ENCODE assay signal across 31 cellular contexts in genomic region chr7:71227126-71227525, GRCh38.
"Had no signal": no experiment of that assay in that cellular context is flagged by ENCODE, and none has a peak within 500 bp of the region (broad histone marks: within the 10 kb centered on the region; RNA-seq: fewer than 3 reads in every experiment).

No MANE protein-coding gene starts in this region.

- DNase-seq: activated B cell treated with CpG ODN at 0.5 μM for 24 hours; activated CD4-positive, alpha-beta memory T cell treated with anti-CD3 and anti-CD28 coated beads for 36 hours; activated CD4-positive, alpha-beta T cell treated with anti-CD3 and anti-CD28 coated beads for 4 hours; activated CD4-positive, alpha-beta T cell treated with anti-CD3 and anti-CD28 coated beads, Interleukin-2, amount 10 ng/mL, durations not matched to agents 24 days and 14 days; activated CD4-positive, alpha-beta T cell treated with anti-CD3 and anti-CD28 coated beads, Interleukin-2, amount 50 U/mL, for 1 hour; activated CD4-positive, alpha-beta T cell treated with anti-CD3 and anti-CD28 coated beads, Interleukin-2, amount 50 U/mL, for 4 hours; activated CD4-positive, CD25-positive, alpha-beta regulatory T cell treated with anti-CD3 and anti-CD28 coated beads, Interleukin-2, amount 50 U/mL, for 72 hours; activated CD8-positive, alpha-beta memory T cell treated with anti-CD3 and anti-CD28 coated beads, Interleukin-2, amount 50 U/mL, for 4 hours; activated CD8-positive, alpha-beta T cell treated with anti-CD3 and anti-CD28 coated beads for 36 hours; activated effector memory CD4-positive, alpha-beta T cell treated with anti-CD3 and anti-CD28 coated beads, Interleukin-2, amount 50 U/mL, for 16 hours; activated naive CD4-positive, alpha-beta T cell treated with anti-CD3 and anti-CD28 coated beads, Interleukin-2, amount 10 ng/mL, durations not matched to agents 7 days and 5 days; activated naive CD4-positive, alpha-beta T cell treated with Interleukin-2 at 50 U/mL for 16 hours; activated naive CD8-positive, alpha-beta T cell treated with anti-CD3 and anti-CD28 coated beads, Interleukin-2, amount 10 ng/mL, durations not matched to agents 7 days and 5 days; activated naive CD8-positive, alpha-beta T cell treated with anti-CD3 and anti-CD28 coated beads, Interleukin-2, amount 50 U/mL, for 24 hours; activated T-cell treated with anti-CD3 and anti-CD28 coated beads for 4 hours; activated T-cell treated with anti-CD3 and anti-CD28 coated beads, Interleukin-2, amount 50 U/mL, for 1 hour; activated T-cell treated with anti-CD3 and anti-CD28 coated beads, Interleukin-2, amount 50 U/mL, for 4 hours; activated T-cell treated with anti-CD3 and anti-CD28 coated beads, Interleukin-2, amount 50 U/mL, for 72 hours; amygdala; anterior cingulate cortex; caudate nucleus; cerebellar nuclear complex; T-helper 1 cell; T-helper 2 cell; T-helper 9 cell had no signal

- H3K36me3 ChIP-seq: ascending aorta, cardiac muscle cell had no signal

- FAIRE-seq: bronchial epithelial cell, TTC549 had no signal

- H3K27me3 ChIP-seq: ascending aorta, cardiac muscle cell had no signal

- H3K4me3 ChIP-seq: ascending aorta, cardiac muscle cell had no signal

- ATAC-seq: activated CD8-positive, alpha-beta T cell treated with anti-CD3 and anti-CD28 coated beads for 36 hours; activated naive CD8-positive, alpha-beta T cell treated with anti-CD3 and anti-CD28 coated beads, Interleukin-2, amount 50 U/mL, for 24 hours; activated T-cell treated with anti-CD3 and anti-CD28 coated beads, Interleukin-2, amount 50 U/mL, for 4 hours; activated T-cell treated with anti-CD3 and anti-CD28 coated beads, Interleukin-2, amount 50 U/mL, for 72 hours; activated T-helper 17 cell treated with anti-CD3 and anti-CD28 coated beads, Interleukin-2, amount 50 U/mL, for 72 hours had no signal

- H3K4me1 ChIP-seq: ascending aorta had no signal

- H3K27ac ChIP-seq: ascending aorta, cardiac muscle cell, VCaP had no signal
